16 cellular contexts compared by ENCODE assay signal in the genomic region with DNA sequence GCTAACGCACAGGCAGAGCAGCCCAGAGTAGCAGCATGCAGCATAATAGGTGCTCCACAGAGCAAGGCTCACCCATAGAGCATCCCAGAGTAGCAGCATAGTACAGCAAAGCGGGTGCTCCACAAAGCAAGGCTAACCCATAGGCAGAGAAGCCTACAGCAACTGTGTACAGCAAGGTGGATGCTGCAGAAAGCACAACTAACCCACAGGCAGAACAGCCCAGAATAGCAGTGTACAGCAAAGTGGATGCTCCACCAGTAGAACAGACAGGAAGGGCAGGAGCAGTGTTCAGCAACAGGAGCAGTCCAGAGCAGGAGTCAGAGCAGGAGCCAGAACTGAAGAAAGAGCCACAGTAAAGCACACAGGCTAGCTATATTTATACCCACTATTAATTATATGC.
"Had no signal": no experiment of that assay in that cellular context is flagged by ENCODE, and none has a peak within 500 bp of the region (broad histone marks: within the 10 kb centered on the region; RNA-seq: fewer than 3 reads in every experiment).

No MANE protein-coding gene starts in this region.

- H3K27me3 ChIP-seq: brain microvascular endothelial cell, cardiac muscle cell had no signal

- H3K4me3 ChIP-seq: cardiac muscle cell, PC-9 had no signal

- ATAC-seq: activated CD8-positive, alpha-beta T cell treated with anti-CD3 and anti-CD28 coated beads, Interleukin-2, amount 10 ng/mL, durations not matched to agents 7 days and 5 days had no signal

- DNase-seq: activated B cell treated with CpG ODN at 0.5 μM for 24 hours; activated CD8-positive, alpha-beta memory T cell treated with anti-CD3 and anti-CD28 coated beads, Interleukin-2, amount 50 U/mL, for 48 hours; activated CD8-positive, alpha-beta T cell treated with anti-CD3 and anti-CD28 coated beads, Interleukin-2, amount 10 ng/mL, durations not matched to agents 7 days and 5 days; activated effector memory CD4-positive, alpha-beta T cell treated with anti-CD3 and anti-CD28 coated beads, Interleukin-2, amount 50 U/mL, for 16 hours; activated naive CD4-positive, alpha-beta T cell treated with Interleukin-2 at 50 U/mL for 16 hours; activated T-cell treated with anti-CD3 and anti-CD28 coated beads, Interleukin-2, amount 50 U/mL, for 1 hour; NCI-H1105 treated with DMSO at 0.1 percent for 48 hours; NCI-H1436 treated with DMSO at 0.1 percent for 48 hours; NCI-H187 treated with DMSO at 0.1 percent for 48 hours; NCI-H2081 treated with DMSO at 0.1 percent for 48 hours; NCI-H524; SIG-M5 had no signal

- H3K36me3 ChIP-seq: brain microvascular endothelial cell, cardiac muscle cell had no signal

- H3K4me3 Mint-ChIP-seq: activated B cell treated with CpG ODN at 0.5 μM for 24 hours; activated CD8-positive, alpha-beta T cell treated with anti-CD3 and anti-CD28 coated beads, Interleukin-2, amount 10 ng/mL, durations not matched to agents 7 days and 5 days had no signal

- H3K4me2 ChIP-seq: PC-9 had no signal

- H3K4me1 Mint-ChIP-seq: activated B cell treated with CpG ODN at 0.5 μM for 24 hours had no signal

- H3K27ac Mint-ChIP-seq: activated B cell treated with CpG ODN at 0.5 μM for 24 hours; activated CD8-positive, alpha-beta T cell treated with anti-CD3 and anti-CD28 coated beads, Interleukin-2, amount 10 ng/mL, durations not matched to agents 7 days and 5 days; activated naive CD4-positive, alpha-beta T cell treated with anti-CD3 and anti-CD28 coated beads, Interleukin-2, amount 50 U/mL, for 72 hours had no signal

- H3K27ac ChIP-seq: brain microvascular endothelial cell, cardiac muscle cell, PC-9 had no signal

- H2AFZ ChIP-seq: PC-9 had no signal
